1 cellular context compared by ENCODE assay signal in the genomic region with DNA sequence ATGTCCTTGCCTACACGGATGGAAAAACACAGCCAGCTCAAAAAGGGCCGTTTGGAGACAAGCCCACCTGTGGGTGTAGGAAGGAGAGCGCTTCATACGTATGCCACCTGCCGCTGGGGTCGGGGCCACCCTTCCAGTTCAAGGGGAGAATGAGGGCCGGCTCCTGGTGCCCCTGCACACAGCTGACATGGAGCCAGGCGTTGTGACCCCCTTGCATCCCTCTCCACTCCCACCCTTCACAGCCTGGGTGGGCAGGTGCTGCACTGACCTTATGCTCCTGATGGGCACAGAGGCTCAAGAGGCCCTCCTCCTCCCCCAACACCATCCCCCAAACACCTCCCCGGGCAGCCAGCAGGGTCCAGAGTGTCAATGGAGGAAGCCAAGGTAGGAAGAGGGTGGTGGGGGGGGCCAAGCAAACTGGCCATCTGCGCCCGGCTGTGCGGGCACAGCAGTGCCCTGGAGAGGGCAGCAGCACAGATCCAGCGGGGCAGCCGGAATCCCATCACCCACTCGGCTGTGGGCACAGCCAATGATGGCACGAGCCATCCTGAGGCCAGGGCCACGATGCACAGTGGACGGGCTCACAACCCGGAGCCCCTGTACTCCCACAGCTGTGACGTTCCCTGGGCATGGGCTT.
TF ChIP-seq lines count a peak whose summit lies in the region.

No MANE protein-coding gene starts in this region.

TF ChIP-seq in HepG2, 621 proteins besides CTCF, POLR2A, EP300 and RAD21:
- TF ChIP-seq HNRNPL (IDR thresholded peaks at IDR 0.05; ENCODE audit: low read depth, low read length) = peak; percentile 61; the same call in 1 of the 2 replicates
